Comparison of ENCODE assay signal across 13 cellular contexts in the genomic region with DNA sequence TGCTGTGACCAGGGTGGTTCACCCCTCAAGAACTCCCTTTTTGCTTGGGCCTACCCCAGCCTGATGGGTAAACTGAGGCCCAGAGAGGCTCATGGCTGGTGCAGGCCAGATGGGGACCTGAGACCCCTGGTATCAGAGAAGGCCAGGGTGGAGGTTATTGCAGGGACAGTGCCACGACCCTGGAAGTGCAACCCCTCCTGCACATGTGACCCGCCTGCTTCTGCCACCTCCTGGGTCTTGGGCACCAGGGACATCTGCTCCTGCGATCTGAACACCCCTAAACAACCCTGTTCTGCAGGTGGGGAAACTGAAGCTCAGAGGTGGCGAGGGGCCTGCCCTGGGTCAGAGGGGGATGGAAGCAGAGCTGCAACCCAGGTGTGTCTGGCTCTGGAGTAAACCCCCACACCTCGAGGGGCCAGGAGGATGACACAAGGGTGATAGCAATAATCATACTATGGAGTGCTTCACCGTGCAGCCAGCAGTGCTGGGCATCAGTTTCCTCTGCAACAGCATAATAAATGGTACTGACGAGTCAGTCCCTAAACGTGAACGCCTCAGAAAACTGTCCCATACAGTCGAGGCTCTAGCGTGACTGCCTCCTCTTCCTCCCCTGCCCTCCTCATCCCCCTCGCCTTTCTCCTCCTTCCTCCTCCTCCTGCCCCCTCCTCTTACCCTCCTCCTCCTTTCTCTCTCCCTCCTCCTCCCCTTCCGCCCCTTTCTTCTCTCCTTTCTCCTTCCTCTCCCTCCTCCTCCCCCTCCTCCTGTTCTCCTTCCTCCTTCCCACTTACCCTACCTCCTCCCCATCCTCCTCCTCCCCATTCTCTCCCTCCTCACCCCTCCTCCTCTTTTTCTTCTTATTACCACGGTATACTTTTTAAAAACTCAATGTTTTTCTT. TPM values are rescaled to one million over a fixed set of nuclear protein-coding genes. Genes with fewer than 3 reads are reported as not detected.
DNase-seq lines count a peak whose midpoint lies in the region; ATAC-seq and TF ChIP-seq lines count a peak whose summit lies in the region.
"Had no signal": no experiment of that assay in that cellular context is flagged by ENCODE, and none has a peak within 500 bp of the region (broad histone marks: within the 10 kb centered on the region; RNA-seq: fewer than 3 reads in every experiment).

No MANE protein-coding gene starts in this region.

- peaks cover 28% of the 10 kb centered on the region for H3K4me1 Mint-ChIP-seq in CD4-positive, alpha-beta T cell (ENCODE audit: low read depth)
- H3K4me1 Mint-ChIP-seq in glutamatergic neuron (ENCODE audit: low read depth, unreplicated experiment) = peaks cover 17% of the 10 kb centered on the region

- peaks cover 47% of the 10 kb centered on the region for H3F3A ChIP-seq in PC-9 (ENCODE audit: insufficient read depth, low read depth)

- no peaks in the 10 kb centered on the region for H3K9me3 Mint-ChIP-seq in CD4-positive, alpha-beta T cell
- H3K9me3 Mint-ChIP-seq in glutamatergic neuron (ENCODE audit: unreplicated experiment) = peaks cover 11% of the 10 kb centered on the region
- H3K9me3 Mint-ChIP-seq: HFFc6, T-cell had no signal

- no peak overlapping the region for H3K4me3 Mint-ChIP-seq in CD4-positive, alpha-beta T cell
- peak overlapping the region; percentile 1 for H3K4me3 Mint-ChIP-seq in glutamatergic neuron (ENCODE audit: unreplicated experiment)
- H3K4me3 Mint-ChIP-seq: HFFc6, T-cell had no signal

- no peak for DNase-seq in CD4-positive, alpha-beta T cell
- DNase-seq in PC-9 (no peak), glutamatergic neuron (no peak), A172 (ENCODE audit: low spot score) (no peak), GM13977 (ENCODE audit: low spot score) (no peak), NCI-H748 treated with DMSO at 0.1 percent for 48 hours (lab: John Stamatoyannopoulos, UW) (no peak)
- DNase-seq: DMS153, NCI-H187 treated with DMSO at 0.1 percent for 48 hours had no signal

- H3K27ac ChIP-seq in 22Rv1 = 0 out of 2 replicates have a peak overlapping the region, but pooled peaks have one; percentile 29
- no peak overlapping the region for H3K27ac ChIP-seq in CD4-positive, alpha-beta T cell (ENCODE audit: low read depth, low read length)
- H3K27ac ChIP-seq in PC-9 = no peak overlapping the region
- H3K27ac ChIP-seq: GM23248 had no signal

- ATAC-seq in CD4-positive, alpha-beta T cell (ENCODE audit: poor library complexity) = no peak
- no peak for ATAC-seq in GM19452 (IDR thresholded peaks at IDR 0.05; ENCODE audit: unreplicated experiment)

- peaks cover 17% of the 10 kb centered on the region for H3K36me3 Mint-ChIP-seq in CD4-positive, alpha-beta T cell (ENCODE audit: low read depth)
- H3K36me3 Mint-ChIP-seq in glutamatergic neuron (ENCODE audit: unreplicated experiment) = no peaks in the 10 kb centered on the region

- no peaks in the 10 kb centered on the region for H3K9me2 ChIP-seq in PC-9 (ENCODE audit: insufficient read depth)

- CTCF ChIA-PET in CD4-positive, alpha-beta T cell (lab: Charles Lee) = interaction anchor here (0.7 to 4.2 kb wide), 26 partner anchors 8 to 706 kb away, joined by 3 to 57 read pairs (median 5); a partner anchor contains a TSS
- CTCF ChIA-PET in PC-9 (lab: Charles Lee) = interaction anchor here (0.6 to 1.9 kb wide), 3 partner anchors 20 to 43 kb away, joined by 4 to 19 read pairs (median 9); no protein-coding TSS in a partner anchor

- H3K36me3 ChIP-seq in PC-9 (ENCODE audit: low read depth) = no peaks in the 10 kb centered on the region

- intact Hi-C loops in CD4-positive, alpha-beta T cell (cut with DNase I, micrococcal nuclease) = loop anchor here (1.0 to 5.0 kb wide), 6 partner anchors 94 to 427 kb away; a partner anchor contains a TSS
- intact Hi-C loops in PC-9 (cut with micrococcal nuclease; ENCODE audit: unreplicated experiment) = loop anchor here (1.0 to 10.0 kb wide), 3 partner anchors 110 to 744 kb away; a partner anchor contains a TSS

- no peaks in the 10 kb centered on the region for H3K27me3 ChIP-seq in CD4-positive, alpha-beta T cell (ENCODE audit: control insufficient read depth, insufficient read depth, low read length)
- H3K27me3 ChIP-seq in PC-9 (ENCODE audit: insufficient read depth, low read depth) = no peaks in the 10 kb centered on the region

- H3K4me1 ChIP-seq in PC-9 (replicated peaks; ENCODE audit: insufficient read depth) = no peaks in the 10 kb centered on the region

- no TSS peak for BruUV-seq in PC-9 (replicated peaks; lab: Mats Ljungman, UMichigan)

- no peaks in the 10 kb centered on the region for H3K27me3 Mint-ChIP-seq in CD4-positive, alpha-beta T cell
- H3K27me3 Mint-ChIP-seq in glutamatergic neuron (ENCODE audit: unreplicated experiment) = peaks cover 27% of the 10 kb centered on the region

- peaks cover 5% of the 10 kb centered on the region; the same call in 1 of the 2 replicates for H4K20me1 ChIP-seq in PC-9 (ENCODE audit: insufficient read depth)

- no peak for TF ChIP-seq CTCF in 22Rv1 (IDR thresholded peaks at IDR 0.05)
- no peak for TF ChIP-seq CTCF in CD4-positive, alpha-beta T cell (IDR thresholded peaks at IDR 0.05)
- TF ChIP-seq CTCF in PC-9 (conservative IDR thresholded peaks at IDR 0.05) = no peak
- no peak for TF ChIP-seq CTCF in glutamatergic neuron (IDR thresholded peaks at IDR 0.05; ENCODE audit: partially characterized antibody, unreplicated experiment)
- no peak for TF ChIP-seq CTCF in GM13977 (IDR thresholded peaks at IDR 0.05; ENCODE audit: extremely low read depth, insufficient read depth, missing control alignments)

- no peak overlapping the region for H3K4me3 ChIP-seq in PC-9
- H3K4me3 ChIP-seq: GM23248 had no signal

- peak overlapping the region; percentile 15 for H3K27ac Mint-ChIP-seq in CD4-positive, alpha-beta T cell
- H3K27ac Mint-ChIP-seq in glutamatergic neuron (ENCODE audit: unreplicated experiment) = no peak overlapping the region
- H3K27ac Mint-ChIP-seq: HFFc6 had no signal

- in situ Hi-C loops in GM13977 (cut with MboI; ENCODE audit: low pct_unique_long_range_greater_than_20kb, low sequenced_read_pairs, unreplicated experiment) = loop anchor here (25.0 kb wide), 2 partner anchors 429 to 704 kb away; no protein-coding TSS in a partner anchor

- H2AFZ ChIP-seq in PC-9 = no peak overlapping the region
- H2AFZ ChIP-seq: GM23248 had no signal

- POLR2A ChIA-PET in CD4-positive, alpha-beta T cell (lab: Charles Lee) = interaction anchor here (0.7 to 2.0 kb wide), 18 partner anchors 8 to 545 kb away, joined by 3 to 17 read pairs (median 4); a partner anchor contains a TSS
- POLR2A ChIA-PET in PC-9 (lab: Charles Lee; ENCODE audit: unreplicated experiment) = no interaction called here

- H3K4me2 ChIP-seq in PC-9 = 0 out of 2 replicates have a peak overlapping the region, but pooled peaks have one; percentile 31

- no peaks in the 10 kb centered on the region for H3K9me3 ChIP-seq in CD4-positive, alpha-beta T cell (ENCODE audit: control insufficient read depth, low read length)
- no peaks in the 10 kb centered on the region for H3K9me3 ChIP-seq in PC-9 (ENCODE audit: insufficient read depth, low read depth)

- no peaks in the 10 kb centered on the region for H3K79me2 ChIP-seq in PC-9 (ENCODE audit: low read depth)

RNA-seq across cellular contexts. Expression of a gene that starts 4.3 kb away (rescaled TPM):
- total RNA-seq in CD4-positive, alpha-beta T cell = 1 to 10 TPM; 3.7 to 4.4 TPM
- total RNA-seq in PC-9 (2021) = 18.5 and 21.9 TPM in 2 replicates
- 21.6 TPM for total RNA-seq in glutamatergic neuron (ENCODE audit: unreplicated experiment)
- 0.62 and 1.1 TPM in 2 replicates for total RNA-seq in A172 (2014; rRNA removed; shearing (Covaris generic))
- total RNA-seq: GM23248 had no signal

RNA-seq across cellular contexts. Expression of a gene that starts 5.0 kb away (rescaled TPM):
- 1 to 10 TPM; 1.1 to 1.7 TPM for total RNA-seq in CD4-positive, alpha-beta T cell
- 1.1 and 2.5 TPM in 2 replicates for total RNA-seq in PC-9 (2021)
- total RNA-seq in glutamatergic neuron (ENCODE audit: unreplicated experiment) = 40.9 TPM
- total RNA-seq in A172 (2014; rRNA removed; shearing (Covaris generic)) = 0.02 and 0.05 TPM in 2 replicates

RNA-seq across cellular contexts. Expression of a gene that starts 17.0 kb away (rescaled TPM):
- 100 to 1,000 TPM; 145 to 156 TPM for total RNA-seq in CD4-positive, alpha-beta T cell
- total RNA-seq in PC-9 (2021) (203 and 309 TPM in 2 replicates), glutamatergic neuron (ENCODE audit: unreplicated experiment) (394 TPM)
- total RNA-seq in A172 (2014; rRNA removed; shearing (Covaris generic)) = 43.2 and 101 TPM in 2 replicates

RNA-seq across cellular contexts. Expression of a gene that starts 17.7 kb away (rescaled TPM):
- total RNA-seq in CD4-positive, alpha-beta T cell = 1 to 10 TPM; 3.4 to 5.5 TPM
- total RNA-seq in PC-9 (2021) (2.0 and 3.3 TPM in 2 replicates), glutamatergic neuron (ENCODE audit: unreplicated experiment) (1.7 TPM)
- 0.26 and 0.88 TPM in 2 replicates for total RNA-seq in A172 (2014; rRNA removed; shearing (Covaris generic))

Comparison
In these comparisons a context has a peak if more than half of its experiments do, and no peak if none do; other contexts are left out.
1. RNA of a gene that starts 5.0 kb away (total RNA-seq): 40.9 TPM in glutamatergic neuron (single experiment); 1.1 to 1.7 TPM in CD4-positive, alpha-beta T cell, 1.1 to 2.5 TPM in PC-9 and 0.02 to 0.05 TPM in A172; every median in the first group is over 10 times any median in the second.